ENCODE assay signal across 8 cellular contexts in the genomic region with DNA sequence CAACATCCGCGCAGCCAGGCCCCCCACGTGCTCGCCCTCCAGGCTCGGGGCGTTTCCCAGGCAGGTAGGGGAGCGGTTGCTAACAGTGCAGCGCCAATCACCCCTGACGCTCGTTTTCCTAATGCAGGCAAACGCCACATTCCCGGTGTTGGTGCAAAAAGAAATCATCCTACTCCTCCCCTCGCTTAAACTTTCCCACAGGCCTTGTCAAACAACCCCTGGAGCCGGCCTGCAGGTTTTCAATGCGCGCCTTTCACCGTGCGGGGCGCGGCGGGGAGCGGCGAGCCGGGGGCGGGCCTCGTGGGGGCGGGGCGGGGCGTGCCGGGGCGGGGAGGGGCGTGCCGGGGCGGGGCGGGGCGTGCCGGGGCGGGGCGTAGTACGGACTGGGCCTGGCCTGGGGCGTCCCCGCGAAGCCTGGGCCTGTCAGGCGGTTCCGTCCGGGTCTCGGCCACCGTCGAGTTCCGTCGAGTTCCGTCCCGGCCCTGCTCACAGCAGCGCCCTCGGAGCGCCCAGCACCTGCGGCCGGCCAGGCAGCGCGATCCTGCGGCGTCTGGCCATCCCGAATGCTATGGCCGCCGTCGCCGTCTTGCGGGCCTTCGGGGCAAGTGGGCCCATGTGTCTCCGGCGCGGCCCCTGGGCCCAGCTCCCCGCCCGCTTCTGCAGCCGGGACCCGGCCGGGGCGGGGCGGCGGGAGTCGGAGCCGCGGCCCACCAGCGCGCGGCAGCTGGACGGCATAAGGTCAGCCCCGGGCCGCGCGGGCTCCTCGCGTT. TPM values are rescaled to one million over a fixed set of nuclear protein-coding genes. Genes with fewer than 3 reads are reported as not detected.
DNase-seq lines count a peak whose midpoint lies in the region; TF ChIP-seq lines count a peak whose summit lies in the region.

A gene with protein sequence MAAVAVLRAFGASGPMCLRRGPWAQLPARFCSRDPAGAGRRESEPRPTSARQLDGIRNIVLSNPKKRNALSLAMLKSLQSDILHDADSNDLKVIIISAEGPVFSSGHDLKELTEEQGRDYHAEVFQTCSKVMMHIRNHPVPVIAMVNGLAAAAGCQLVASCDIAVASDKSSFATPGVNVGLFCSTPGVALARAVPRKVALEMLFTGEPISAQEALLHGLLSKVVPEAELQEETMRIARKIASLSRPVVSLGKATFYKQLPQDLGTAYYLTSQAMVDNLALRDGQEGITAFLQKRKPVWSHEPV (plus strand): TSS at position 374 of the 770 bp plus-strand sequence. CDS start 195 bp downstream, at position 569.

- H3K9me3 ChIP-seq in prostate gland (no peaks in the 10 kb centered on the region), uterus (no peaks in the 10 kb centered on the region)

- peaks cover 21% of the 10 kb centered on the region for H3K27me3 Mint-ChIP-seq in HFFc6 (ENCODE audit: insufficient read depth)
- peaks cover 17% of the 10 kb centered on the region for H3K27me3 Mint-ChIP-seq in activated naive CD4-positive, alpha-beta T cell treated with anti-CD3 and anti-CD28 coated beads, Interleukin-2, amount 50 U/mL, for 24 hours

- H3K27me3 ChIP-seq in prostate gland (replicated peaks; ENCODE audit: insufficient read depth) (no peaks in the 10 kb centered on the region), uterus (no peaks in the 10 kb centered on the region)

- intact Hi-C loops in head of caudate nucleus (cut with DNase I) (no loop called here), prostate gland (cut with DNase I) (no loop called here), uterus (cut with DNase I; ENCODE audit: low total_unique reads) (no loop called here)

- H3K4me3 Mint-ChIP-seq in HFFc6: peak within 1 kb of the TSS; percentile 59
- H3K4me3 Mint-ChIP-seq in activated naive CD4-positive, alpha-beta T cell treated with anti-CD3 and anti-CD28 coated beads, Interleukin-2, amount 50 U/mL, for 24 hours: peak within 1 kb of the TSS; percentile 76

- peak within 1 kb of the TSS; percentile 51 to 61 for H3K4me3 ChIP-seq in prostate gland
- H3K4me3 ChIP-seq in uterus: peak within 1 kb of the TSS; percentile 35 to 52

- peaks cover 6% of the 10 kb centered on the region; the same call in 1 of the 2 replicates for H3K4me1 Mint-ChIP-seq in HFFc6 (ENCODE audit: low read depth)
- peaks cover 8% of the 10 kb centered on the region for H3K4me1 Mint-ChIP-seq in activated naive CD4-positive, alpha-beta T cell treated with anti-CD3 and anti-CD28 coated beads, Interleukin-2, amount 50 U/mL, for 24 hours

- H3K27ac Mint-ChIP-seq in HFFc6: no peak within 1 kb of the TSS
- H3K27ac Mint-ChIP-seq in activated naive CD4-positive, alpha-beta T cell treated with anti-CD3 and anti-CD28 coated beads, Interleukin-2, amount 50 U/mL, for 24 hours: no peak within 1 kb of the TSS

- 1% methylated on average over 63 of the region's 93 CpGs for WGBS in prostate gland

- H3K27ac ChIP-seq in prostate gland (peak within 1 kb of the TSS; percentile 66 to 70), uterus (peak within 1 kb of the TSS; percentile 20 to 88)

- TF ChIP-seq POLR2A in prostate gland (IDR thresholded peaks at IDR 0.05) (peak; percentile 41), uterus (IDR thresholded peaks at IDR 0.05) (no peak)

- in situ Hi-C loops in GM13976 (cut with MboI; ENCODE audit: low sequenced_read_pairs, unreplicated experiment): no loop called here

- no peaks in the 10 kb centered on the region for H3K36me3 Mint-ChIP-seq in HFFc6 (ENCODE audit: low read depth)
- H3K36me3 Mint-ChIP-seq in activated naive CD4-positive, alpha-beta T cell treated with anti-CD3 and anti-CD28 coated beads, Interleukin-2, amount 50 U/mL, for 24 hours: peaks cover 1% of the 10 kb centered on the region

- TF ChIP-seq CTCF in GM13976 (IDR thresholded peaks at IDR 0.05; ENCODE audit: borderline replicate concordance, control extremely low read depth, extremely low read depth, insufficient read depth, missing control alignments) (no peak), HFFc6 (IDR thresholded peaks at IDR 0.05) (no peak), prostate gland (IDR thresholded peaks at IDR 0.05) (no peak), uterus (IDR thresholded peaks at IDR 0.05) (no peak)

- DNase-seq in GM13976 (ENCODE audit: low spot score) (peak; percentile 92), HFFc6 (no peak), NCI-H69 (lab: John Stamatoyannopoulos, UW) (peak; percentile 82), head of caudate nucleus (peak in 23 of 42 donors; percentile 12 to 49 (median 27)), prostate gland (ENCODE audit: low spot score) (peak; percentile 39), uterus (peak; percentile 38 to 67), SIG-M5 (lab: John Stamatoyannopoulos, UW) (no peak)

- H3K9me3 Mint-ChIP-seq in HFFc6: no peaks in the 10 kb centered on the region
- H3K9me3 Mint-ChIP-seq in activated naive CD4-positive, alpha-beta T cell treated with anti-CD3 and anti-CD28 coated beads, Interleukin-2, amount 50 U/mL, for 24 hours: no peaks in the 10 kb centered on the region

- no peaks in the 10 kb centered on the region for H3K36me3 ChIP-seq in prostate gland
- no peaks in the 10 kb centered on the region for H3K36me3 ChIP-seq in uterus

- H3K4me1 ChIP-seq in prostate gland (replicated peaks) (peaks cover 2% of the 10 kb centered on the region), uterus (no peaks in the 10 kb centered on the region)

RNA-seq across cellular contexts. Expression of the gene that starts here (rescaled TPM):
- total RNA-seq in HFFc6 (2021; fragmentation: NEBNext Ultra II Directional; extraction: Animal tissue kit (Norgen Biotek cat#: 25700)): 1 to 10 TPM in 2 of 6 experiments, under 1 TPM in 3, not detected in 1; 0.10 to 1.4 (median 0.23) TPM
- total RNA-seq in prostate gland: 10 to 100 TPM; 77.6 to 98.3 TPM
- total RNA-seq in uterus: 10 to 100 TPM in 3 of 4 donors, 1 to 10 TPM in 1; 7.9 to 26.9 (median 14.1) TPM

Comparison
In these comparisons a context has a peak if more than half of its experiments do, and no peak if none do; other contexts are left out.
1. DNase-seq: peak in GM13976 (single experiment), NCI-H69 (single experiment), head of caudate nucleus (23 of 42), prostate gland (single experiment) and uterus (2 of 2); none in HFFc6 (single experiment) and SIG-M5 (single experiment).